ENCODE assay signal across 33 cellular contexts in the genomic region with DNA sequence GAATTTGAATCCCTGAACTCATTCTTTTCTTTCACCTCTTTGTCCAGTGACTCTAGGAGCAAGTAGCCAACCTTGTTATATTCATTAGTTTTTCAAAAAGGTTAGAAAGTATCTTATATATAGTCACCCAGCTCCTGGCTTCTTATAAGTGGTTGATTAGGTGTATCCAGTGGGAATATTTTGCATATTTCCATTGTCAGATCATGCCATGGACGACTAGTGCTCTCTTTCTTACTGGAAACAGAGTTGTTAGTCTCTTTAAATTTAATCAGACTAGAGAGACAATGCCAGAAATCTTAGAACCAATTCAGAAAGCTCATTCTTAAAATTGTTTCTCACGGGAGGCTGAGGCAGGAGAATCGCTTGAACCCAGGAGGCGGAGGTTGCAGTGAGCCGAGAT.
"Had no signal": no experiment of that assay in that cellular context is flagged by ENCODE, and none has a peak within 500 bp of the region (broad histone marks: within the 10 kb centered on the region; RNA-seq: fewer than 3 reads in every experiment).

No MANE protein-coding gene starts in this region.

- H3K36me3 Mint-ChIP-seq: activated CD4-positive, alpha-beta memory T cell treated with anti-CD3 and anti-CD28 coated beads for 36 hours; activated naive CD4-positive, alpha-beta T cell treated with anti-CD3 and anti-CD28 coated beads, Interleukin-2, amount 50 U/mL, for 72 hours; activated naive CD8-positive, alpha-beta T cell treated with anti-CD3 and anti-CD28 coated beads for 36 hours; brain; T-cell had no signal

- H3K36me3 ChIP-seq: adrenal gland, cardiac muscle cell had no signal

- H3K4me3 Mint-ChIP-seq: activated B cell treated with CpG ODN at 0.5 μM for 24 hours; activated CD4-positive, alpha-beta memory T cell treated with anti-CD3 and anti-CD28 coated beads for 36 hours; activated CD4-positive, alpha-beta T cell treated with anti-CD3 and anti-CD28 coated beads, Interleukin-2, amount 10 ng/mL, durations not matched to agents 24 days and 14 days; activated CD8-positive, alpha-beta T cell treated with anti-CD3 and anti-CD28 coated beads for 36 hours; activated naive CD4-positive, alpha-beta T cell treated with anti-CD3 and anti-CD28 coated beads for 36 hours; activated naive CD8-positive, alpha-beta T cell treated with anti-CD3 and anti-CD28 coated beads for 36 hours; activated T-cell treated with anti-CD3 and anti-CD28 coated beads, Interleukin-2, amount 50 U/mL, for 4 hours; activated T-cell treated with anti-CD3 and anti-CD28 coated beads, Interleukin-2, amount 50 U/mL, for 72 hours; activated T-helper 1 cell treated with anti-CD3 and anti-CD28 coated beads, Interleukin-12 subunit alpha, Interleukin-12 subunit beta, Interleukin-2, Interleukin-4 antibody, amounts not matched to agents 30 ng/mL and 10 ng/mL and 1 ng/mL, durations not matched to agents 14 hours and 24 hours and 36 hours; activated T-helper 17 cell treated with anti-CD3 and anti-CD28 coated beads, Interleukin-2, amount 50 U/mL, for 72 hours; brain; T-cell had no signal

- H3K4me3 ChIP-seq: adrenal gland, cardiac muscle cell had no signal

- ATAC-seq: activated CD8-positive, alpha-beta T cell treated with anti-CD3 and anti-CD28 coated beads for 36 hours; activated naive CD4-positive, alpha-beta T cell treated with anti-CD3 and anti-CD28 coated beads, Interleukin-2, amount 50 U/mL, for 72 hours; activated T-cell treated with anti-CD3 and anti-CD28 coated beads, Interleukin-2, amount 50 U/mL, for 4 hours; activated T-cell treated with anti-CD3 and anti-CD28 coated beads, Interleukin-2, amount 50 U/mL, for 72 hours; activated T-helper 17 cell treated with anti-CD3 and anti-CD28 coated beads, Interleukin-2, amount 50 U/mL, for 72 hours; T-cell; T-helper 17 cell had no signal

- H3K27me3 Mint-ChIP-seq: activated CD8-positive, alpha-beta T cell treated with anti-CD3 and anti-CD28 coated beads for 36 hours; activated naive CD8-positive, alpha-beta T cell treated with anti-CD3 and anti-CD28 coated beads for 36 hours had no signal

- H3K4me1 Mint-ChIP-seq: activated B cell treated with CpG ODN at 0.5 μM for 24 hours; activated CD4-positive, alpha-beta T cell treated with anti-CD3 and anti-CD28 coated beads, Interleukin-2, amount 10 ng/mL, durations not matched to agents 24 days and 14 days; activated naive CD8-positive, alpha-beta T cell treated with anti-CD3 and anti-CD28 coated beads for 36 hours; activated T-helper 17 cell treated with anti-CD3 and anti-CD28 coated beads, Interleukin-2, amount 50 U/mL, for 72 hours; brain; T-cell; T-helper 17 cell had no signal

- FAIRE-seq: bronchial epithelial cell, TTC549 had no signal

- H3K27ac Mint-ChIP-seq: activated B cell treated with CpG ODN at 0.5 μM for 24 hours; activated CD4-positive, alpha-beta memory T cell treated with anti-CD3 and anti-CD28 coated beads for 36 hours; activated CD4-positive, alpha-beta T cell treated with anti-CD3 and anti-CD28 coated beads, Interleukin-2, amount 10 ng/mL, durations not matched to agents 24 days and 14 days; activated CD8-positive, alpha-beta T cell treated with anti-CD3 and anti-CD28 coated beads for 36 hours; activated naive CD4-positive, alpha-beta T cell treated with anti-CD3 and anti-CD28 coated beads for 36 hours; activated naive CD4-positive, alpha-beta T cell treated with anti-CD3 and anti-CD28 coated beads, Interleukin-2, amount 50 U/mL, for 72 hours; activated naive CD8-positive, alpha-beta T cell treated with anti-CD3 and anti-CD28 coated beads for 36 hours; activated T-cell treated with anti-CD3 and anti-CD28 coated beads, Interleukin-2, amount 50 U/mL, for 72 hours; activated T-helper 1 cell treated with anti-CD3 and anti-CD28 coated beads, Interleukin-12 subunit alpha, Interleukin-12 subunit beta, Interleukin-2, Interleukin-4 antibody, amounts not matched to agents 30 ng/mL and 10 ng/mL and 1 ng/mL, durations not matched to agents 14 hours and 24 hours and 36 hours; activated T-helper 17 cell treated with anti-CD3 and anti-CD28 coated beads, Interleukin-2, amount 50 U/mL, for 72 hours; brain; T-cell; T-helper 17 cell had no signal

- H3K9me3 Mint-ChIP-seq: activated CD4-positive, alpha-beta memory T cell treated with anti-CD3 and anti-CD28 coated beads for 36 hours; activated CD8-positive, alpha-beta T cell treated with anti-CD3 and anti-CD28 coated beads for 36 hours; activated naive CD4-positive, alpha-beta T cell treated with anti-CD3 and anti-CD28 coated beads, Interleukin-2, amount 50 U/mL, for 72 hours; activated naive CD8-positive, alpha-beta T cell treated with anti-CD3 and anti-CD28 coated beads for 36 hours; activated T-cell treated with anti-CD3 and anti-CD28 coated beads, Interleukin-2, amount 50 U/mL, for 4 hours; activated T-cell treated with anti-CD3 and anti-CD28 coated beads, Interleukin-2, amount 50 U/mL, for 72 hours; activated T-helper 1 cell treated with anti-CD3 and anti-CD28 coated beads, Interleukin-12 subunit alpha, Interleukin-12 subunit beta, Interleukin-2, Interleukin-4 antibody, amounts not matched to agents 30 ng/mL and 10 ng/mL and 1 ng/mL, durations not matched to agents 14 hours and 24 hours and 36 hours; activated T-helper 17 cell treated with anti-CD3 and anti-CD28 coated beads, Interleukin-2, amount 50 U/mL, for 72 hours had no signal

- H3K27me3 ChIP-seq: adrenal gland, cardiac muscle cell had no signal

- H3K27ac ChIP-seq: adrenal gland, cardiac muscle cell, VCaP had no signal

- DNase-seq: activated B cell treated with CpG ODN at 0.5 μM for 24 hours; activated CD4-positive, alpha-beta memory T cell treated with anti-CD3 and anti-CD28 coated beads for 36 hours; activated CD4-positive, alpha-beta T cell treated with anti-CD3 and anti-CD28 coated beads for 4 hours; activated CD4-positive, alpha-beta T cell treated with anti-CD3 and anti-CD28 coated beads, Interleukin-2, amount 10 ng/mL, durations not matched to agents 24 days and 14 days; activated CD4-positive, alpha-beta T cell treated with anti-CD3 and anti-CD28 coated beads, Interleukin-2, amount 50 U/mL, for 1 hour; activated CD4-positive, alpha-beta T cell treated with anti-CD3 and anti-CD28 coated beads, Interleukin-2, amount 50 U/mL, for 4 hours; activated CD4-positive, CD25-positive, alpha-beta regulatory T cell treated with anti-CD3 and anti-CD28 coated beads, Interleukin-2, amount 50 U/mL, for 72 hours; activated CD8-positive, alpha-beta memory T cell treated with anti-CD3 and anti-CD28 coated beads, Interleukin-2, amount 50 U/mL, for 4 hours; activated CD8-positive, alpha-beta T cell treated with anti-CD3 and anti-CD28 coated beads for 36 hours; activated effector memory CD4-positive, alpha-beta T cell treated with anti-CD3 and anti-CD28 coated beads, Interleukin-2, amount 50 U/mL, for 16 hours; activated gamma-delta T cell treated with Interleukin-2 at 50 U/mL for 16 hours; activated naive CD4-positive, alpha-beta T cell; activated naive CD4-positive, alpha-beta T cell treated with anti-CD3 and anti-CD28 coated beads for 36 hours; activated naive CD4-positive, alpha-beta T cell treated with anti-CD3 and anti-CD28 coated beads, Interleukin-2, amount 50 U/mL, for 16 hours; activated naive CD8-positive, alpha-beta T cell treated with anti-CD3 and anti-CD28 coated beads for 36 hours; activated T-cell treated with anti-CD3 and anti-CD28 coated beads for 4 hours; activated T-cell treated with anti-CD3 and anti-CD28 coated beads, Interleukin-2, amount 50 U/mL, for 1 hour; activated T-cell treated with anti-CD3 and anti-CD28 coated beads, Interleukin-2, amount 50 U/mL, for 4 hours; activated T-cell treated with anti-CD3 and anti-CD28 coated beads, Interleukin-2, amount 50 U/mL, for 72 hours; adrenal gland; amniotic stem cell; aorta; central memory CD4-positive, alpha-beta T cell; T-cell; T-helper 17 cell had no signal

- H3K4me1 ChIP-seq: adrenal gland had no signal

- H3K9me3 ChIP-seq: adrenal gland had no signal
